Comparison of ENCODE assay signal across 2 cellular contexts in genomic region chr10:74145133-74145532, GRCh38.
TF ChIP-seq lines count a peak whose summit lies in the region.

No MANE protein-coding gene starts in this region.

TF ChIP-seq in IMR-90, 13 proteins besides CTCF, POLR2A, EP300 and RAD21:
- no peak for TF ChIP-seq RFX5 (IDR thresholded peaks at IDR 0.05; ENCODE audit: low read depth, low read length)
- no peak for TF ChIP-seq MAZ (IDR thresholded peaks at IDR 0.05; ENCODE audit: borderline replicate concordance, low read depth, low read length)
- TF ChIP-seq NFE2L2 (IDR thresholded peaks at IDR 0.05; ENCODE audit: low read depth, low read length) = no peak
- no peak for TF ChIP-seq CEBPB (IDR thresholded peaks at IDR 0.05; ENCODE audit: low read depth, low read length)
- no peak for TF ChIP-seq BHLHE40 (IDR thresholded peaks at IDR 0.05; ENCODE audit: low read depth, low read length)
- no peak for TF ChIP-seq FOS (IDR thresholded peaks at IDR 0.05; ENCODE audit: low read depth, low read length)
- TF ChIP-seq USF2 (IDR thresholded peaks at IDR 0.05; ENCODE audit: low read depth, low read length) = no peak
- TF ChIP-seq MXI1 (IDR thresholded peaks at IDR 0.05; ENCODE audit: borderline replicate concordance, low read depth, low read length) = no peak
- TF ChIP-seq CHD1 (IDR thresholded peaks at IDR 0.05; ENCODE audit: low read depth, low read length) = no peak
- no peak for TF ChIP-seq SMC3 (IDR thresholded peaks at IDR 0.05; ENCODE audit: low read depth, low read length)
- no peak for TF ChIP-seq RCOR1 (IDR thresholded peaks at IDR 0.05; ENCODE audit: insufficient replicate concordance, low read length)
- TF ChIP-seq MAFK (IDR thresholded peaks at IDR 0.05; ENCODE audit: low read depth, low read length) = no peak
- no peak for TF ChIP-seq ELK1 (IDR thresholded peaks at IDR 0.05; ENCODE audit: borderline replicate concordance, low read depth, low read length)

TF ChIP-seq in endothelial cell of umbilical vein, 7 proteins besides CTCF, POLR2A, EP300 and RAD21:
- TF ChIP-seq MAX (IDR thresholded peaks at IDR 0.05; ENCODE audit: insufficient read depth, insufficient read length) (no peak), POLR2AphosphoS5 (IDR thresholded peaks at IDR 0.05; ENCODE audit: insufficient read depth, low read depth, low read length) (no peak), MYC (IDR thresholded peaks at IDR 0.05; ENCODE audit: low read depth, low read length) (no peak), FOS (IDR thresholded peaks at IDR 0.05; ENCODE audit: borderline replicate concordance, insufficient read depth, low read length) (no peak), JUN (IDR thresholded peaks at IDR 0.05; ENCODE audit: borderline replicate concordance, insufficient read depth, insufficient read length, low read depth) (no peak), GATA2 (IDR thresholded peaks at IDR 0.05; ENCODE audit: insufficient read depth, insufficient read length, low read depth, low read length) (no peak), EZH2 (IDR thresholded peaks at IDR 0.05; ENCODE audit: borderline replicate concordance, low read depth, low read length, severe bottlenecking) (no peak)
